8 cellular contexts compared by ENCODE assay signal in the genomic region with DNA sequence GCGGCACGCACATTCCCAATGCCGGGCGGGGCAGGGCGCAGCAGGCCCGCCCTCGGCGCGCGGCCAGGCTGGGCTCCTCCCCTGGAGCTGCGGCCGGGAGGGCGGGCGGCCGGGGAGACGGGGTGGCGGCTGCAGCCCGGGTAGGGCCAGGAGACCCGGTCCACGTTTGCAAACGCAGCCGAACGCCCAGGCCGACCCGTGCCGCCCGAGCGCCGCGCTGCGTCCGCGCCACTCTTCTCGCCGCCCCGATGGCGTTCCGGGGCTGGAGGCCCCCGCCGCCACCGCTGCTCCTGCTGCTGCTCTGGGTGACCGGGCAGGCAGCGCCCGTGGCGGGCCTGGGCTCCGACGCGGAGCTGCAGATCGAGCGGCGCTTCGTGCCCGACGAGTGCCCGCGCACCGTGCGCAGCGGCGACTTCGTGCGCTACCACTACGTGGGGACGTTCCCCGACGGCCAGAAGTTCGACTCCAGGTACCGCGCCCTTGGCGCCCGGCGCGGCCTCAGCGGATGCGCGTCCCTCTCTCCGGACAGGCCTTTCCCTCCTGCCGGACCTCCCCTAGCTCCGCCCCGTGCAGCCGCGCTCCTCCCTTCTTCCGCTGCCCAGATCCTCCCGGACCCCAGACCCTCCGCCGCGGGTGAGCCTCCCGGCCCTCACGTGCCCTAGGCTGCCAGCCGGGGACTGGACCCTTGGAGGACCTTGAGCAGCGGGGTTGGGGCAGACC.
DNase-seq lines count a peak whose midpoint lies in the region; ATAC-seq and TF ChIP-seq lines count a peak whose summit lies in the region.

A gene with protein sequence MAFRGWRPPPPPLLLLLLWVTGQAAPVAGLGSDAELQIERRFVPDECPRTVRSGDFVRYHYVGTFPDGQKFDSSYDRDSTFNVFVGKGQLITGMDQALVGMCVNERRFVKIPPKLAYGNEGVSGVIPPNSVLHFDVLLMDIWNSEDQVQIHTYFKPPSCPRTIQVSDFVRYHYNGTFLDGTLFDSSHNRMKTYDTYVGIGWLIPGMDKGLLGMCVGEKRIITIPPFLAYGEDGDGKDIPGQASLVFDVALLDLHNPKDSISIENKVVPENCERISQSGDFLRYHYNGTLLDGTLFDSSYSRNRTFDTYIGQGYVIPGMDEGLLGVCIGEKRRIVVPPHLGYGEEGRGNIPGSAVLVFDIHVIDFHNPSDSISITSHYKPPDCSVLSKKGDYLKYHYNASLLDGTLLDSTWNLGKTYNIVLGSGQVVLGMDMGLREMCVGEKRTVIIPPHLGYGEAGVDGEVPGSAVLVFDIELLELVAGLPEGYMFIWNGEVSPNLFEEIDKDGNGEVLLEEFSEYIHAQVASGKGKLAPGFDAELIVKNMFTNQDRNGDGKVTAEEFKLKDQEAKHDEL (plus strand): TSS at position 115 of the 720 bp plus-strand sequence. CDS start 134 bp downstream, at position 249.

- no peaks in the 10 kb centered on the region for H3K9me3 ChIP-seq in iPS-18c (ENCODE audit: control insufficient read depth, insufficient read depth, low read length)

- DNase-seq in NCI-H524 (lab: John Stamatoyannopoulos, UW) (peak; percentile 11 to 70), NCI-H524 treated with DMSO at 0.1 percent for 48 hours (lab: John Stamatoyannopoulos, UW) (no peak), HS-5 (ENCODE audit: low read depth) (peak; percentile 47), RKO (ENCODE audit: low spot score) (peak; percentile 83), cardiac fibroblast (ENCODE audit: low read depth in 2 of 2) (peak; percentile 85 to 91), retinal pigment epithelial cell (ENCODE audit: low read depth) (peak; percentile 41)

- TF ChIP-seq CTCF in cardiac fibroblast (IDR thresholded peaks at IDR 0.05; ENCODE audit: low read depth, low read length), result no peak
- no peak for TF ChIP-seq CTCF in retinal pigment epithelial cell (conservative IDR thresholded peaks at IDR 0.05; ENCODE audit: low read depth, low read length)

- H3K4me3 ChIP-seq in cardiac fibroblast (replicated peaks in 1 of 2; ENCODE audit: low read depth in 2 of 2, low read length in 2 of 2) (peak within 1 kb of the TSS; percentile 56 to 82), iPS-18c (ENCODE audit: insufficient read depth, low read depth, low read length) (peak within 1 kb of the TSS; percentile 78), retinal pigment epithelial cell (ENCODE audit: low read length) (peak within 1 kb of the TSS; percentile 81)

- ATAC-seq in GM21447 (IDR thresholded peaks at IDR 0.05; ENCODE audit: unreplicated experiment), result peak; percentile 76
